ENCODE assay signal across 1 cellular context in the genomic region with DNA sequence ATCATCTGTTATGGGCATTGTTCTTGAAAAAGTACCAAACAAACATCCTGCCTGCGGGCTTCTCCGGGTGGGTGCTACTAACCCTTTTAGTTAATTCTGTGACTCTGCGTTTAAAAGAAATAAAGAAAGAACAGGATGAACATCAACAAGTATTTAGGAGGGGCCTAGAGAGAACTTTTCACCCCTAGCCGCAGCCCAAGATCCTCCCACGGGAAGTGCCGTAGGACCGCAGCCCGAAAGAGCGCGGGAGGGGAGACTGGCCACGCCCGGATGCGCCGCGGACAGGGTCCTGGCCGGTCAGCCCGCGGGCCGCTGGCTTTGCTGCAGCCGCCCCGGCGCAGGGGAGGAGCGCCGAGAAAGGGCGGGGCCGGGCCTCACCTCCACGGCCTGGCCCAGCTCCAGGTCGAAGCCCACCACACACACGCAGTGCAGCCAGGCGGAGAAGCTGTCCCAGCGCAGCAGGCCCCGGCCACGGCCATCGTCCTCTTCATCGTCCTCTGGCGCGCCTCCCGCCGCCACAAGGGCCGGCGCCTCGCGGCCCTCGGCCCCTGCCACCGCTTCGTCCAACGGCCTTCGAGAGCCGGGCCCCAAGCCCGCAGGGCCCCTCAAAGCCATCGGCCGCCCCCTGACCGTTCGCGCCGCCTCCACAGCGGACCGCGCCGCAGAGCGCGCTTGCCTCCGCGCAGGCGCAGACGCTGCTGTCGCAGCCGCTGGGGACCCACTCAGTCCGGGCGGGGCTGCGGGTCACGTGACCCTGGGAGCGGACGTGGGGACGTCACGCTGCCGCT.
TF ChIP-seq lines count a peak whose summit lies in the region.

A gene with protein sequence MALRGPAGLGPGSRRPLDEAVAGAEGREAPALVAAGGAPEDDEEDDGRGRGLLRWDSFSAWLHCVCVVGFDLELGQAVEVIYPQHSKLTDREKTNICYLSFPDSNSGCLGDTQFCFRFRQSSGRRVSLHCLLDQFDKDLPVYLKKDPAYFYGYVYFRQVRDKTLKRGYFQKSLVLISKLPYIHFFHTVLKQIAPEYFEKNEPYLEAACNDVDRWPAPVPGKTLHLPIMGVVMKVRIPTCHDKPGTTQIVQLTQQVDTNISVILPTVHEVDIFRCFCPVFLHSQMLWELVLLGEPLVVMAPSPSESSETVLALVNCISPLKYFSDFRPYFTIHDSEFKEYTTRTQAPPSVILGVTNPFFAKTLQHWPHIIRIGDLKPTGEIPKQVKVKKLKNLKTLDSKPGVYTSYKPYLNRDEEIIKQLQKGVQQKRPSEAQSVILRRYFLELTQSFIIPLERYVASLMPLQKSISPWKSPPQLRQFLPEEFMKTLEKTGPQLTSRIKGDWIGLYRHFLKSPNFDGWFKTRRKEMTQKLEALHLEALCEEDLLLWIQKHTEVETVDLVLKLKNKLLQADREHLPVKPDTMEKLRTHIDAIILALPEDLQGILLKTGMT (minus strand): TSS at position 674 of the 788 bp plus-strand sequence. CDS start 59 bp downstream, at position 615.

TF ChIP-seq in HepG2, 621 proteins besides CTCF, POLR2A, EP300 and RAD21 (continued from another document and continues in another):
- TF ChIP-seq ADNP (CRISPR knock-in tag; IDR thresholded peaks at IDR 0.05) (no peak), SOX6 (IDR thresholded peaks at IDR 0.05) (no peak), SOX6 (CRISPR knock-in tag; IDR thresholded peaks at IDR 0.05) (no peak), ZNF660 (CRISPR knock-in tag; IDR thresholded peaks at IDR 0.05; ENCODE audit: borderline replicate concordance, low read depth) (no peak), ZNF550 (CRISPR knock-in tag; IDR thresholded peaks at IDR 0.05; ENCODE audit: borderline replicate concordance) (no peak), CC2D1A (CRISPR knock-in tag; IDR thresholded peaks at IDR 0.05) (no peak), SAP130 (CRISPR knock-in tag; IDR thresholded peaks at IDR 0.05; ENCODE audit: low read depth) (peak; percentile 64), ZNF510 (CRISPR knock-in tag; IDR thresholded peaks at IDR 0.05; ENCODE audit: low read depth) (0 out of 2 replicates have a peak, but pooled peaks have one; percentile 61), ZNF33B (CRISPR knock-in tag; IDR thresholded peaks at IDR 0.05) (peak; percentile 89), HOXA9 (CRISPR knock-in tag; IDR thresholded peaks at IDR 0.05; ENCODE audit: borderline replicate concordance) (peak; percentile 82; the same call in 1 of the 2 replicates), GATA4 (IDR thresholded peaks at IDR 0.05; ENCODE audit: borderline replicate concordance, low read depth) (peak; percentile 60; the same call in 1 of the 2 replicates), CREM (IDR thresholded peaks at IDR 0.05) (no peak), CREM (CRISPR knock-in tag; IDR thresholded peaks at IDR 0.05) (no peak), SOX5 (CRISPR knock-in tag; IDR thresholded peaks at IDR 0.05; ENCODE audit: borderline replicate concordance) (no peak), ZBTB42 (CRISPR knock-in tag; IDR thresholded peaks at IDR 0.05) (0 out of 2 replicates have a peak, but pooled peaks have one; percentile 79), ZNF235 (CRISPR knock-in tag; IDR thresholded peaks at IDR 0.05; ENCODE audit: borderline replicate concordance) (peak; percentile 80; the same call in 1 of the 2 replicates), BORCS8-MEF2B (CRISPR knock-in tag; IDR thresholded peaks at IDR 0.05) (peak; percentile 95), TBX2 (CRISPR knock-in tag; IDR thresholded peaks at IDR 0.05; ENCODE audit: borderline replicate concordance) (peak; percentile 89), PHB2 (IDR thresholded peaks at IDR 0.05; ENCODE audit: partially characterized antibody) (no peak), SMAD9 (CRISPR knock-in tag; IDR thresholded peaks at IDR 0.05) (no peak), CCDC6 (CRISPR knock-in tag; IDR thresholded peaks at IDR 0.05) (peak; percentile 99), ZMYM3 (CRISPR knock-in tag; IDR thresholded peaks at IDR 0.05) (no peak), CBX5 (CRISPR knock-in tag; IDR thresholded peaks at IDR 0.05; ENCODE audit: borderline replicate concordance) (no peak), ZNF331 (CRISPR knock-in tag; IDR thresholded peaks at IDR 0.05) (peak; percentile 81), ZNF136 (CRISPR knock-in tag; IDR thresholded peaks at IDR 0.05; ENCODE audit: low read depth) (no peak), ZNF670 (CRISPR knock-in tag; IDR thresholded peaks at IDR 0.05; ENCODE audit: borderline replicate concordance) (peak; percentile 88; the same call in 1 of the 2 replicates), HCFC1 (IDR thresholded peaks at IDR 0.05; ENCODE audit: low read depth, low read length) (no peak), ZNF616 (CRISPR knock-in tag; IDR thresholded peaks at IDR 0.05; ENCODE audit: low read depth) (peak; percentile 89), HES4 (CRISPR knock-in tag; IDR thresholded peaks at IDR 0.05; ENCODE audit: borderline replicate concordance) (peak; percentile 81; the same call in 1 of the 2 replicates), ELF4 (CRISPR knock-in tag; IDR thresholded peaks at IDR 0.05; ENCODE audit: borderline replicate concordance) (no peak), ZNF777 (CRISPR knock-in tag; IDR thresholded peaks at IDR 0.05) (peak; percentile 52; the same call in 1 of the 2 replicates), ZNF629 (CRISPR knock-in tag; conservative IDR thresholded peaks at IDR 0.05) (peak; percentile 27; the same call in 1 of the 2 replicates), RNF2 (conservative IDR thresholded peaks at IDR 0.05; ENCODE audit: low read depth) (peak; percentile 91), REPIN1 (CRISPR knock-in tag; IDR thresholded peaks at IDR 0.05; ENCODE audit: borderline replicate concordance, low read depth) (peak; percentile 86), KLF11 (CRISPR knock-in tag; IDR thresholded peaks at IDR 0.05) (no peak), ZFP90 (CRISPR knock-in tag; IDR thresholded peaks at IDR 0.05; ENCODE audit: borderline replicate concordance) (peak; percentile 95; the same call in 1 of the 2 replicates), ZBTB8A (CRISPR knock-in tag; IDR thresholded peaks at IDR 0.05; ENCODE audit: borderline replicate concordance, low read depth) (peak; percentile 56; the same call in 1 of the 2 replicates), SKI (IDR thresholded peaks at IDR 0.05; ENCODE audit: partially characterized antibody) (peak; percentile 36), KDM3A (CRISPR knock-in tag; IDR thresholded peaks at IDR 0.05; ENCODE audit: low read depth) (peak; percentile 60), HNF4A (CRISPR knock-in tag; IDR thresholded peaks at IDR 0.05) (peak; percentile 21), TCF12 (IDR thresholded peaks at IDR 0.05) (no peak), TCF12 (CRISPR knock-in tag; IDR thresholded peaks at IDR 0.05) (no peak), ZNF263 (CRISPR knock-in tag; IDR thresholded peaks at IDR 0.05) (peak; percentile 63; the same call in 1 of the 2 replicates), POLR2AphosphoS5 (IDR thresholded peaks at IDR 0.05; ENCODE audit: low read depth, low read length) (peak; percentile 75)
- TF ChIP-seq, protein P1, sequence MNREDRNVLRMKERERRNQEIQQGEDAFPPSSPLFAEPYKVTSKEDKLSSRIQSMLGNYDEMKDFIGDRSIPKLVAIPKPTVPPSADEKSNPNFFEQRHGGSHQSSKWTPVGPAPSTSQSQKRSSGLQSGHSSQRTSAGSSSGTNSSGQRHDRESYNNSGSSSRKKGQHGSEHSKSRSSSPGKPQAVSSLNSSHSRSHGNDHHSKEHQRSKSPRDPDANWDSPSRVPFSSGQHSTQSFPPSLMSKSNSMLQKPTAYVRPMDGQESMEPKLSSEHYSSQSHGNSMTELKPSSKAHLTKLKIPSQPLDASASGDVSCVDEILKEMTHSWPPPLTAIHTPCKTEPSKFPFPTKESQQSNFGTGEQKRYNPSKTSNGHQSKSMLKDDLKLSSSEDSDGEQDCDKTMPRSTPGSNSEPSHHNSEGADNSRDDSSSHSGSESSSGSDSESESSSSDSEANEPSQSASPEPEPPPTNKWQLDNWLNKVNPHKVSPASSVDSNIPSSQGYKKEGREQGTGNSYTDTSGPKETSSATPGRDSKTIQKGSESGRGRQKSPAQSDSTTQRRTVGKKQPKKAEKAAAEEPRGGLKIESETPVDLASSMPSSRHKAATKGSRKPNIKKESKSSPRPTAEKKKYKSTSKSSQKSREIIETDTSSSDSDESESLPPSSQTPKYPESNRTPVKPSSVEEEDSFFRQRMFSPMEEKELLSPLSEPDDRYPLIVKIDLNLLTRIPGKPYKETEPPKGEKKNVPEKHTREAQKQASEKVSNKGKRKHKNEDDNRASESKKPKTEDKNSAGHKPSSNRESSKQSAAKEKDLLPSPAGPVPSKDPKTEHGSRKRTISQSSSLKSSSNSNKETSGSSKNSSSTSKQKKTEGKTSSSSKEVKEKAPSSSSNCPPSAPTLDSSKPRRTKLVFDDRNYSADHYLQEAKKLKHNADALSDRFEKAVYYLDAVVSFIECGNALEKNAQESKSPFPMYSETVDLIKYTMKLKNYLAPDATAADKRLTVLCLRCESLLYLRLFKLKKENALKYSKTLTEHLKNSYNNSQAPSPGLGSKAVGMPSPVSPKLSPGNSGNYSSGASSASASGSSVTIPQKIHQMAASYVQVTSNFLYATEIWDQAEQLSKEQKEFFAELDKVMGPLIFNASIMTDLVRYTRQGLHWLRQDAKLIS (CRISPR knock-in tag; IDR thresholded peaks at IDR 0.05) = no peak
- TF ChIP-seq, protein P2, sequence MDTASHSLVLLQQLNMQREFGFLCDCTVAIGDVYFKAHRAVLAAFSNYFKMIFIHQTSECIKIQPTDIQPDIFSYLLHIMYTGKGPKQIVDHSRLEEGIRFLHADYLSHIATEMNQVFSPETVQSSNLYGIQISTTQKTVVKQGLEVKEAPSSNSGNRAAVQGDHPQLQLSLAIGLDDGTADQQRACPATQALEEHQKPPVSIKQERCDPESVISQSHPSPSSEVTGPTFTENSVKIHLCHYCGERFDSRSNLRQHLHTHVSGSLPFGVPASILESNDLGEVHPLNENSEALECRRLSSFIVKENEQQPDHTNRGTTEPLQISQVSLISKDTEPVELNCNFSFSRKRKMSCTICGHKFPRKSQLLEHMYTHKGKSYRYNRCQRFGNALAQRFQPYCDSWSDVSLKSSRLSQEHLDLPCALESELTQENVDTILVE (CRISPR knock-in tag; IDR thresholded peaks at IDR 0.05) = 0 out of 2 replicates have a peak, but pooled peaks have one; percentile 46
- TF ChIP-seq, protein P3, sequence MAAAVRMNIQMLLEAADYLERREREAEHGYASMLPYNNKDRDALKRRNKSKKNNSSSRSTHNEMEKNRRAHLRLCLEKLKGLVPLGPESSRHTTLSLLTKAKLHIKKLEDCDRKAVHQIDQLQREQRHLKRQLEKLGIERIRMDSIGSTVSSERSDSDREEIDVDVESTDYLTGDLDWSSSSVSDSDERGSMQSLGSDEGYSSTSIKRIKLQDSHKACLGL (CRISPR knock-in tag; IDR thresholded peaks at IDR 0.05) = peak; percentile 80; the same call in 1 of the 2 replicates
- TF ChIP-seq, protein P4, sequence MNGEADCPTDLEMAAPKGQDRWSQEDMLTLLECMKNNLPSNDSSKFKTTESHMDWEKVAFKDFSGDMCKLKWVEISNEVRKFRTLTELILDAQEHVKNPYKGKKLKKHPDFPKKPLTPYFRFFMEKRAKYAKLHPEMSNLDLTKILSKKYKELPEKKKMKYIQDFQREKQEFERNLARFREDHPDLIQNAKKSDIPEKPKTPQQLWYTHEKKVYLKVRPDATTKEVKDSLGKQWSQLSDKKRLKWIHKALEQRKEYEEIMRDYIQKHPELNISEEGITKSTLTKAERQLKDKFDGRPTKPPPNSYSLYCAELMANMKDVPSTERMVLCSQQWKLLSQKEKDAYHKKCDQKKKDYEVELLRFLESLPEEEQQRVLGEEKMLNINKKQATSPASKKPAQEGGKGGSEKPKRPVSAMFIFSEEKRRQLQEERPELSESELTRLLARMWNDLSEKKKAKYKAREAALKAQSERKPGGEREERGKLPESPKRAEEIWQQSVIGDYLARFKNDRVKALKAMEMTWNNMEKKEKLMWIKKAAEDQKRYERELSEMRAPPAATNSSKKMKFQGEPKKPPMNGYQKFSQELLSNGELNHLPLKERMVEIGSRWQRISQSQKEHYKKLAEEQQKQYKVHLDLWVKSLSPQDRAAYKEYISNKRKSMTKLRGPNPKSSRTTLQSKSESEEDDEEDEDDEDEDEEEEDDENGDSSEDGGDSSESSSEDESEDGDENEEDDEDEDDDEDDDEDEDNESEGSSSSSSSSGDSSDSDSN (CRISPR knock-in tag; IDR thresholded peaks at IDR 0.05) = peak; percentile 88
- TF ChIP-seq, protein P5, sequence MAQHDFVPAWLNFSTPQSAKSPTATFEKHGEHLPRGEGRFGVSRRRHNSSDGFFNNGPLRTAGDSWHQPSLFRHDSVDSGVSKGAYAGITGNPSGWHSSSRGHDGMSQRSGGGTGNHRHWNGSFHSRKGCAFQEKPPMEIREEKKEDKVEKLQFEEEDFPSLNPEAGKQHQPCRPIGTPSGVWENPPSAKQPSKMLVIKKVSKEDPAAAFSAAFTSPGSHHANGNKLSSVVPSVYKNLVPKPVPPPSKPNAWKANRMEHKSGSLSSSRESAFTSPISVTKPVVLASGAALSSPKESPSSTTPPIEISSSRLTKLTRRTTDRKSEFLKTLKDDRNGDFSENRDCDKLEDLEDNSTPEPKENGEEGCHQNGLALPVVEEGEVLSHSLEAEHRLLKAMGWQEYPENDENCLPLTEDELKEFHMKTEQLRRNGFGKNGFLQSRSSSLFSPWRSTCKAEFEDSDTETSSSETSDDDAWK (CRISPR knock-in tag; IDR thresholded peaks at IDR 0.05) = no peak
- TF ChIP-seq, protein P6, sequence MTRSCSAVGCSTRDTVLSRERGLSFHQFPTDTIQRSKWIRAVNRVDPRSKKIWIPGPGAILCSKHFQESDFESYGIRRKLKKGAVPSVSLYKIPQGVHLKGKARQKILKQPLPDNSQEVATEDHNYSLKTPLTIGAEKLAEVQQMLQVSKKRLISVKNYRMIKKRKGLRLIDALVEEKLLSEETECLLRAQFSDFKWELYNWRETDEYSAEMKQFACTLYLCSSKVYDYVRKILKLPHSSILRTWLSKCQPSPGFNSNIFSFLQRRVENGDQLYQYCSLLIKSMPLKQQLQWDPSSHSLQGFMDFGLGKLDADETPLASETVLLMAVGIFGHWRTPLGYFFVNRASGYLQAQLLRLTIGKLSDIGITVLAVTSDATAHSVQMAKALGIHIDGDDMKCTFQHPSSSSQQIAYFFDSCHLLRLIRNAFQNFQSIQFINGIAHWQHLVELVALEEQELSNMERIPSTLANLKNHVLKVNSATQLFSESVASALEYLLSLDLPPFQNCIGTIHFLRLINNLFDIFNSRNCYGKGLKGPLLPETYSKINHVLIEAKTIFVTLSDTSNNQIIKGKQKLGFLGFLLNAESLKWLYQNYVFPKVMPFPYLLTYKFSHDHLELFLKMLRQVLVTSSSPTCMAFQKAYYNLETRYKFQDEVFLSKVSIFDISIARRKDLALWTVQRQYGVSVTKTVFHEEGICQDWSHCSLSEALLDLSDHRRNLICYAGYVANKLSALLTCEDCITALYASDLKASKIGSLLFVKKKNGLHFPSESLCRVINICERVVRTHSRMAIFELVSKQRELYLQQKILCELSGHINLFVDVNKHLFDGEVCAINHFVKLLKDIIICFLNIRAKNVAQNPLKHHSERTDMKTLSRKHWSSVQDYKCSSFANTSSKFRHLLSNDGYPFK (CRISPR knock-in tag; IDR thresholded peaks at IDR 0.05; ENCODE audit: borderline replicate concordance) = no peak; the same call in 1 of the 2 replicates
- TF ChIP-seq, protein P7, sequence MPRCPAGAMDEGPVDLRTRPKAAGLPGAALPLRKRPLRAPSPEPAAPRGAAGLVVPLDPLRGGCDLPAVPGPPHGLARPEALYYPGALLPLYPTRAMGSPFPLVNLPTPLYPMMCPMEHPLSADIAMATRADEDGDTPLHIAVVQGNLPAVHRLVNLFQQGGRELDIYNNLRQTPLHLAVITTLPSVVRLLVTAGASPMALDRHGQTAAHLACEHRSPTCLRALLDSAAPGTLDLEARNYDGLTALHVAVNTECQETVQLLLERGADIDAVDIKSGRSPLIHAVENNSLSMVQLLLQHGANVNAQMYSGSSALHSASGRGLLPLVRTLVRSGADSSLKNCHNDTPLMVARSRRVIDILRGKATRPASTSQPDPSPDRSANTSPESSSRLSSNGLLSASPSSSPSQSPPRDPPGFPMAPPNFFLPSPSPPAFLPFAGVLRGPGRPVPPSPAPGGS (CRISPR knock-in tag; IDR thresholded peaks at IDR 0.05) = peak; percentile 98; the same call in 1 of the 2 replicates
